Comparison of ENCODE assay signal across 28 cellular contexts in the genomic region with DNA sequence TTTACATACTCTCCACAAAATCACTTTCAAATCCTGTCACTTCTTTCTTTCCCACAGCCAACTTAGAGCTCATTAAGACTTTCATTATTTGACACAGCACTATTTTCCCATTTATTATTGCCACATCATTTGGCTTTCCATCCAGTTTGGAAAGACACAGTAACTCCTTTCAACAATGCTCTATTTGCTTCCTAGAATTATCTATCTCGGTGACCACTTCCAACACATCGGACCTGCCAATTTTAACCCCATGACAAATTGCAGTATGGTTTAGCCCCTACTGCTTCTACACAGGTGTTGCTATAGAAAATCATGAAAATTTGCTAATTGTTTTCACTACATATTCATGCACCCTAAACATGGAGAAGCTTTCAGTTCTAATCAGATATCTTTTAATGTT.
"Had no signal": no experiment of that assay in that cellular context is flagged by ENCODE, and none has a peak within 500 bp of the region (broad histone marks: within the 10 kb centered on the region; RNA-seq: fewer than 3 reads in every experiment).

No MANE protein-coding gene starts in this region.

- H3K27me3 ChIP-seq: neural progenitor cell, ovary, right lobe of liver, spleen, suprapubic skin, testis, tibial artery, transverse colon, upper lobe of right lung, uterus had no signal

- H3K9me3 ChIP-seq: ovary, psoas muscle, right lobe of liver, spleen, suprapubic skin, testis, tibial artery, transverse colon, upper lobe of right lung, uterus had no signal

- H3K79me2 ChIP-seq: parathyroid adenoma had no signal

- H3K9ac ChIP-seq: neural progenitor cell, parathyroid adenoma had no signal

- DNase-seq: naive thymus-derived CD4-positive, alpha-beta T cell; natural killer cell; occipital lobe; ovary; posterior cingulate gyrus; psoas muscle; right lobe of liver; spleen; stimulated activated CD4-positive, alpha-beta T cell treated with anti-CD3 and anti-CD28 coated beads, Interleukin-12 subunit alpha, Interleukin-12 subunit beta, amount 100 ng/mL, for 4 hours; stimulated activated CD4-positive, alpha-beta T cell treated with anti-CD3 and anti-CD28 coated beads, Interleukin-1b, Interleukin-23, amount 100 ng/mL, for 48 hours; stimulated activated CD4-positive, alpha-beta T cell treated with anti-CD3 and anti-CD28 coated beads, Interleukin-4, amount 100 ng/mL, for 1 hour; stimulated activated CD4-positive, alpha-beta T cell treated with anti-CD3 and anti-CD28 coated beads, Interleukin-4, amount 100 ng/mL, for 4 hours; stimulated activated CD8-positive, alpha-beta memory T cell treated with anti-CD3 and anti-CD28 coated beads, Interleukin-4, amount 100 ng/mL, for 48 hours; stimulated activated naive CD4-positive, alpha-beta T cell; stimulated activated naive CD8-positive, alpha-beta T cell treated with anti-CD3 and anti-CD28 coated beads, Interleukin-15, amount 100 ng/mL, for 72 hours; stimulated activated naive CD8-positive, alpha-beta T cell treated with anti-CD3 and anti-CD28 coated beads, Interleukin-15, Interleukin-2, amounts not matched to agents 100 U/mL and 50 U/mL, for 24 hours; substantia nigra; testis; tibial artery; transverse colon; upper lobe of right lung; uterus had no signal

- H3K4me2 ChIP-seq: neural progenitor cell, smooth muscle cell had no signal

- ATAC-seq: naive thymus-derived CD4-positive, alpha-beta T cell; natural killer cell; psoas muscle; right lobe of liver; stimulated activated memory B cell treated with anti-CD40 and anti-IgM and Interleukin-4, amounts not matched to agents 10 μg/mL and 1 μg/mL and 100 μg/mL, for 72 hours; stimulated activated naive CD8-positive, alpha-beta T cell treated with anti-CD3 and anti-CD28 coated beads, Interleukin-15, amount 100 ng/mL, for 72 hours; stimulated activated naive CD8-positive, alpha-beta T cell treated with anti-CD3 and anti-CD28 coated beads, Interleukin-15, Interleukin-2, amounts not matched to agents 100 U/mL and 50 U/mL, for 24 hours; upper lobe of right lung had no signal

- H3K27ac ChIP-seq: neural progenitor cell, ovary, parathyroid adenoma, psoas muscle, right lobe of liver, skin epidermis, spleen, suprapubic skin, testis, tibial artery, transverse colon, upper lobe of right lung, uterus had no signal

- H3K36me3 ChIP-seq: ovary, right lobe of liver, spleen, suprapubic skin, tibial artery, transverse colon, upper lobe of right lung, uterus had no signal

- H2AFZ ChIP-seq: neural progenitor cell, parathyroid adenoma had no signal

- H3K4me3 ChIP-seq: neural progenitor cell, ovary, psoas muscle, right lobe of liver, skin epidermis, smooth muscle cell, spleen, suprapubic skin, testis, tibial artery, transverse colon, upper lobe of right lung, uterus had no signal

- H3K4me1 ChIP-seq: neural progenitor cell, parathyroid adenoma, psoas muscle, right lobe of liver, spleen, suprapubic skin, testis, tibial artery, transverse colon, upper lobe of right lung, uterus had no signal
